In genomic region chr15:65038838-65039237, GRCh38 we compare ENCODE assay signal across 1 cellular context.
TF ChIP-seq lines count a peak whose summit lies in the region.

No MANE protein-coding gene starts in this region.

TF ChIP-seq in H1, 55 proteins besides CTCF, POLR2A, EP300 and RAD21:
- TF ChIP-seq CEBPB (IDR thresholded peaks at IDR 0.05; ENCODE audit: low read depth, low read length) (no peak), NRF1 (IDR thresholded peaks at IDR 0.05; ENCODE audit: low read depth, low read length) (no peak), SP4 (IDR thresholded peaks at IDR 0.05; ENCODE audit: low read length) (no peak), KDM4A (IDR thresholded peaks at IDR 0.05; ENCODE audit: low read depth, low read length, severe bottlenecking) (no peak), TAF7 (optimal IDR thresholded peaks at IDR 0.05; ENCODE audit: borderline replicate concordance, low read depth, low read length) (no peak), BRCA1 (IDR thresholded peaks at IDR 0.05; ENCODE audit: low read depth, low read length) (no peak), FOSL1 (IDR thresholded peaks at IDR 0.05; ENCODE audit: insufficient read depth, low read depth, low read length) (no peak), MAX (IDR thresholded peaks at IDR 0.05) (no peak), SP2 (IDR thresholded peaks at IDR 0.05; ENCODE audit: low read length) (no peak), ATF2 (IDR thresholded peaks at IDR 0.05; ENCODE audit: low read length) (no peak), RBBP5 (IDR thresholded peaks at IDR 0.05; ENCODE audit: borderline replicate concordance, low read depth, low read length) (no peak), BCL11A (IDR thresholded peaks at IDR 0.05; ENCODE audit: low read depth in 2 of 2, low read length in 2 of 2) (no peak), CHD1 (IDR thresholded peaks at IDR 0.05; ENCODE audit: low read depth, low read length) (no peak), HDAC6 (IDR thresholded peaks at IDR 0.05; ENCODE audit: low read depth, low read length) (no peak), CBX5 (IDR thresholded peaks at IDR 0.05; ENCODE audit: low read depth, low read length) (no peak), CHD2 (IDR thresholded peaks at IDR 0.05; ENCODE audit: low read length) (no peak), POU5F1 (IDR thresholded peaks at IDR 0.05; ENCODE audit: low read depth, low read length) (no peak), SAP30 (IDR thresholded peaks at IDR 0.05; ENCODE audit: insufficient read depth, insufficient replicate concordance, low read length) (no peak)
TF ChIP-seq in H1: peak in this region for 0.
